In the genomic region with DNA sequence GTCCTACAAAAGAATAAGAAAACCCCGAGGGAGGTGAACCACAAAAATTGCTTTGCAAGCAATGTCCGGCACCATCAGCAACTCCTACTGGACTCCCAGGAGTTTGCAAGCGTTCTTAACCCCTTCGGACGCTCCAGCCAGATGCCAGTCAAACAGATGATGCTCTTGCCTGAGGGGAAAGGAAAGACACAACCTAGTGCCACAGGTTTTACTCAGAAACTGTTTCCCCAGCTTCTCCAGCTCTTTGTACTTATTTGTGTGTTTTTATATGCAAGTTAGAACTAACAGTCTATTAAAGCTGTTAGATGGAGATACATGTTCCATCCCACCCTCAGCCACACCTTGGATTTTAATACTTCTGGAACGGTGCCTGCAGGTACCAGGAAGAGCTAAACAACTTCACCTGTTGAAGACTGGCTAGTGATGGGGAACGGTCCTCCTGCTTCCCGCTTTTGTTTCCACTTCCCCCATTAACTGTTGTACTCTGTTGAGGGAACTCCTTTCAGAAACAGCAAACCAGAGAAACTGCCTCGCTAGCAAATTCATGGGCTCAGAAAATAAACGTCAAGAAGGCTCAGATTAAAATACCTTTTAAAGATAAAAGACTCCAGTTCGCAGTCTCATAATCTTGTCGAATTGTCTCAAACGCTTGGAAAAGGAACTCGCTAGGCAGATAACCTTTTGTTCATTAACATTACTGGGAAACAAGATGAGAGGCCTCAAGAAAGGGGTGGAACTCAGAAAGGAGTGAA, we compare ENCODE assay signal across 8 cellular contexts. TPM values are rescaled to one million over a fixed set of nuclear protein-coding genes. Genes with fewer than 3 reads are reported as not detected.
DNase-seq lines count a peak whose midpoint lies in the region; ATAC-seq and TF ChIP-seq lines count a peak whose summit lies in the region.

No MANE protein-coding gene starts in this region.

- ATAC-seq in GM18502 (IDR thresholded peaks at IDR 0.05; ENCODE audit: poor library complexity, unreplicated experiment) (peak; percentile 7), Panc1 (peak; percentile 74), GM18867 (IDR thresholded peaks at IDR 0.05; ENCODE audit: unreplicated experiment) (no peak)
- ATAC-seq in stimulated activated naive CD8-positive, alpha-beta T cell treated with anti-CD3 and anti-CD28 coated beads, Interleukin-15, amount 100 ng/mL, for 72 hours = no peak

- TF ChIP-seq CTCF in Panc1 (IDR thresholded peaks at IDR 0.05) (peak; percentile 58), chondrocyte (IDR thresholded peaks at IDR 0.05) (peak; percentile 77)

- intact Hi-C loops in Panc1 (cut with micrococcal nuclease; ENCODE audit: unreplicated experiment) = no loop called here

- no peaks in the 10 kb centered on the region for H3K9me3 ChIP-seq in Panc1 (ENCODE audit: control insufficient read depth, insufficient read depth, low read depth, low read length)

- POLR2A ChIA-PET in Panc1 (lab: Charles Lee) = no interaction called here

- H3K4me3 ChIP-seq in Panc1 (ENCODE audit: low read depth in 2 of 2, low read length in 2 of 2) = peak overlapping the region; percentile 67 to 79

- H3K36me3 Mint-ChIP-seq in chondrocyte (ENCODE audit: low read depth) = peaks cover 21% of the 10 kb centered on the region

- H3K27me3 Mint-ChIP-seq in chondrocyte (ENCODE audit: low read depth) = no peaks in the 10 kb centered on the region
- peaks cover 65% of the 10 kb centered on the region for H3K27me3 Mint-ChIP-seq in stimulated activated naive CD8-positive, alpha-beta T cell treated with anti-CD3 and anti-CD28 coated beads, Interleukin-15, amount 100 ng/mL, for 72 hours

- H3K36me3 ChIP-seq in Panc1 (ENCODE audit: control insufficient read depth, insufficient read depth, low read length) = no peaks in the 10 kb centered on the region

- H3K4me1 ChIP-seq in Panc1 (ENCODE audit: control insufficient read depth, insufficient read depth, low read length) = peaks cover 8% of the 10 kb centered on the region

- H3K27ac ChIP-seq in Panc1 (ENCODE audit: low read length) = peak overlapping the region; percentile 81

- peak overlapping the region; percentile 91 for H3K27ac Mint-ChIP-seq in chondrocyte (ENCODE audit: unreplicated experiment)
- no peak overlapping the region for H3K27ac Mint-ChIP-seq in stimulated activated naive CD8-positive, alpha-beta T cell treated with anti-CD3 and anti-CD28 coated beads, Interleukin-15, amount 100 ng/mL, for 72 hours

- peak overlapping the region; percentile 72 for H3K4me3 Mint-ChIP-seq in chondrocyte (ENCODE audit: unreplicated experiment)
- peak overlapping the region; percentile 61 to 67 for H3K4me3 Mint-ChIP-seq in stimulated activated naive CD8-positive, alpha-beta T cell treated with anti-CD3 and anti-CD28 coated beads, Interleukin-15, amount 100 ng/mL, for 72 hours

- TSS peak; percentile 87 for BruUV-seq in Panc1 (replicated peaks; lab: Mats Ljungman, UMichigan)

- in situ Hi-C loops in Panc1 (cut with HindIII; ENCODE audit: low pct_unique_long_range_greater_than_20kb, low sequenced_read_pairs) = no loop called here

- peak; percentile 74 for DNase-seq in AG20443 (ENCODE audit: low spot score)
- peak; percentile 55 for DNase-seq in Panc1 (ENCODE audit: low read depth, low spot score)
- no peak for DNase-seq in chondrocyte (ENCODE audit: low spot score)
- DNase-seq in kidney glomerular epithelial cell (lab: John Stamatoyannopoulos, UW) = peak; percentile 82
- peak in 1 of 2 donors; percentile 9 for DNase-seq in stimulated activated naive CD8-positive, alpha-beta T cell treated with anti-CD3 and anti-CD28 coated beads, Interleukin-15, amount 100 ng/mL, for 72 hours
- no peak for DNase-seq in NK-92 (lab: John Stamatoyannopoulos, UW; ENCODE audit: unreplicated experiment)

- no peaks in the 10 kb centered on the region for H3K27me3 ChIP-seq in Panc1 (ENCODE audit: control insufficient read depth, insufficient read depth, low read length)

- CTCF ChIA-PET in Panc1 (lab: Charles Lee) = interaction anchor here (0.6 kb wide), 1 partner anchor 121 kb away, joined by 5 read pairs; no protein-coding TSS in a partner anchor

- peaks cover 51% of the 10 kb centered on the region for H3K4me1 Mint-ChIP-seq in chondrocyte (ENCODE audit: low read depth)
- peaks cover 34% of the 10 kb centered on the region for H3K4me1 Mint-ChIP-seq in stimulated activated naive CD8-positive, alpha-beta T cell treated with anti-CD3 and anti-CD28 coated beads, Interleukin-15, amount 100 ng/mL, for 72 hours

- no peaks in the 10 kb centered on the region for H3K9me3 Mint-ChIP-seq in chondrocyte (ENCODE audit: low read depth)
- no peaks in the 10 kb centered on the region for H3K9me3 Mint-ChIP-seq in stimulated activated naive CD8-positive, alpha-beta T cell treated with anti-CD3 and anti-CD28 coated beads, Interleukin-15, amount 100 ng/mL, for 72 hours

RNA-seq across cellular contexts. Expression of gene FERMT2, which starts 1.1 kb away (rescaled TPM):
- total RNA-seq in Panc1 (2021; ENCODE audit: unreplicated experiment) (33.3 TPM), chondrocyte (423 to 518 TPM (median 494 TPM) in 3 replicates)
- polyA plus RNA-seq in Panc1 (2012; ENCODE audit: insufficient read length) = 27.9 TPM

Comparison
In these comparisons a context has a peak if more than half of its experiments do, and no peak if none do; other contexts are left out.
1. DNase-seq: peak in AG20443 (single experiment), Panc1 (single experiment) and kidney glomerular epithelial cell (single experiment); none in chondrocyte (single experiment) and NK-92 (single experiment).
2. ATAC-seq: peak in GM18502 (single experiment) and Panc1 (single experiment); none in stimulated activated naive CD8-positive, alpha-beta T cell treated with anti-CD3 and anti-CD28 coated beads, Interleukin-15, amount 100 ng/mL, for 72 hours (single experiment) and GM18867 (single experiment).
3. RNA of gene FERMT2, which starts 1.1 kb away (total RNA-seq): 423 to 518 TPM in chondrocyte; 33.3 TPM in Panc1 (single experiment); every median in the first group is over 10 times any median in the second.